In genomic region chr7:19488056-19488455, GRCh38 we compare ENCODE assay signal across 28 cellular contexts.
"Had no signal": no experiment of that assay in that cellular context is flagged by ENCODE, and none has a peak within 500 bp of the region (broad histone marks: within the 10 kb centered on the region; RNA-seq: fewer than 3 reads in every experiment).

No MANE protein-coding gene starts in this region.

- H3K36me3 Mint-ChIP-seq: naive B cell; natural killer cell; neural progenitor cell; stimulated activated naive B cell treated with anti-CD40 and anti-IgM and Interleukin-4, amounts not matched to agents 10 μg/mL and 1 μg/mL and 100 μg/mL, for 72 hours had no signal

- H3K27ac Mint-ChIP-seq: mesothelial cell of epicardium; naive B cell; natural killer cell; nephron progenitor cell; neural progenitor cell; progenitor cell of endocrine pancreas; stimulated activated naive B cell treated with anti-CD40 and anti-IgM and Interleukin-4, amounts not matched to agents 10 μg/mL and 1 μg/mL and 100 μg/mL, for 72 hours; stimulated activated naive CD8-positive, alpha-beta T cell treated with anti-CD3 and anti-CD28 coated beads, Interleukin-15, Interleukin-2, amounts not matched to agents 100 ng/mL and 50 ng/mL, for 24 hours had no signal

- H3K4me3 Mint-ChIP-seq: mesothelial cell of epicardium; naive B cell; natural killer cell; nephron progenitor cell; neural progenitor cell; stimulated activated naive B cell treated with anti-CD40 and anti-IgM and Interleukin-4, amounts not matched to agents 10 μg/mL and 1 μg/mL and 100 μg/mL, for 72 hours; stimulated activated naive CD8-positive, alpha-beta T cell treated with anti-CD3 and anti-CD28 coated beads, Interleukin-15, Interleukin-2, amounts not matched to agents 100 ng/mL and 50 ng/mL, for 24 hours had no signal

- H3K27me3 Mint-ChIP-seq: naive B cell; progenitor cell of endocrine pancreas; stimulated activated naive B cell treated with anti-CD40 and anti-IgM and Interleukin-4, amounts not matched to agents 10 μg/mL and 1 μg/mL and 100 μg/mL, for 72 hours; stimulated activated naive CD8-positive, alpha-beta T cell treated with anti-CD3 and anti-CD28 coated beads, Interleukin-15, Interleukin-2, amounts not matched to agents 100 ng/mL and 50 ng/mL, for 24 hours had no signal

- H3K9ac ChIP-seq: neural progenitor cell had no signal

- H3K9me3 ChIP-seq: ovary, transverse colon, upper lobe of left lung, vagina had no signal

- H3K36me3 ChIP-seq: left lung, neural progenitor cell, ovary, transverse colon, upper lobe of left lung, vagina had no signal

- H3K4me1 Mint-ChIP-seq: mesothelial cell of epicardium; naive B cell; natural killer cell; nephron progenitor cell; stimulated activated naive B cell treated with anti-CD40 and anti-IgM and Interleukin-4, amounts not matched to agents 10 μg/mL and 1 μg/mL and 100 μg/mL, for 72 hours had no signal

- ATAC-seq: left colon, left lung, natural killer cell, right cardiac atrium, sciatic nerve had no signal

- DNase-seq: head of caudate nucleus; hippocampal formation; left colon; left lung; mesendoderm; naive B cell; natural killer cell; nephron progenitor cell; ovary; retina; right cardiac atrium; stimulated activated CD4-positive, alpha-beta T cell treated with anti-CD3 and anti-CD28 coated beads, Interleukin-12 subunit alpha, Interleukin-12 subunit beta, amount 100 ng/mL, for 4 hours; stimulated activated CD4-positive, alpha-beta T cell treated with anti-CD3 and anti-CD28 coated beads, Interleukin-15, amount 100 ng/mL, for 24 hours; stimulated activated CD4-positive, alpha-beta T cell treated with anti-CD3 and anti-CD28 coated beads, Interleukin-2, amount 100 ng/mL, for 24 hours; stimulated activated CD4-positive, alpha-beta T cell treated with anti-CD3 and anti-CD28 coated beads, Interleukin-4, amount 100 ng/mL, for 1 hour; stimulated activated naive B cell treated with anti-CD40 and anti-IgM and Interleukin-4, amounts not matched to agents 10 μg/mL and 1 μg/mL and 100 μg/mL, for 72 hours; substantia nigra; transverse colon; upper lobe of left lung had no signal

- H3K27ac ChIP-seq: left lung, neural progenitor cell, ovary, skin epidermis, transverse colon, upper lobe of left lung, vagina had no signal

- H3K27me3 ChIP-seq: left lung, neural progenitor cell, ovary, transverse colon, upper lobe of left lung, vagina had no signal

- H3K9me3 Mint-ChIP-seq: natural killer cell; stimulated activated naive B cell treated with anti-CD40 and anti-IgM and Interleukin-4, amounts not matched to agents 10 μg/mL and 1 μg/mL and 100 μg/mL, for 72 hours; stimulated activated naive CD8-positive, alpha-beta T cell treated with anti-CD3 and anti-CD28 coated beads, Interleukin-15, Interleukin-2, amounts not matched to agents 100 ng/mL and 50 ng/mL, for 24 hours had no signal

- H3K4me3 ChIP-seq: left lung, lung, neural progenitor cell, ovary, skin epidermis, transverse colon, upper lobe of left lung, vagina had no signal

- FAIRE-seq: keratinocyte had no signal

- H3K4me1 ChIP-seq: left lung, neural progenitor cell, transverse colon, upper lobe of left lung, vagina had no signal
